ENCODE assay signal across 1 cellular context in genomic region chr19:3243851-3244700, GRCh38.
TF ChIP-seq lines count a peak whose summit lies in the region.

No MANE protein-coding gene starts in this region.

TF ChIP-seq in HepG2, 621 proteins besides CTCF, POLR2A, EP300 and RAD21 (continued from another document and continues in another):
- TF ChIP-seq, protein P1, sequence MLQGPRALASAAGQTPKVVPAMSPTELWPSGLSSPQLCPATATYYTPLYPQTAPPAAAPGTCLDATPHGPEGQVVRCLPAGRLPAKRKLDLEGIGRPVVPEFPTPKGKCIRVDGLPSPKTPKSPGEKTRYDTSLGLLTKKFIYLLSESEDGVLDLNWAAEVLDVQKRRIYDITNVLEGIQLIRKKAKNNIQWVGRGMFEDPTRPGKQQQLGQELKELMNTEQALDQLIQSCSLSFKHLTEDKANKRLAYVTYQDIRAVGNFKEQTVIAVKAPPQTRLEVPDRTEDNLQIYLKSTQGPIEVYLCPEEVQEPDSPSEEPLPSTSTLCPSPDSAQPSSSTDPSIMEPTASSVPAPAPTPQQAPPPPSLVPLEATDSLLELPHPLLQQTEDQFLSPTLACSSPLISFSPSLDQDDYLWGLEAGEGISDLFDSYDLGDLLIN (CRISPR knock-in tag; IDR thresholded peaks at IDR 0.05; ENCODE audit: borderline replicate concordance), result no peak
- TF ChIP-seq ZNF607 (CRISPR knock-in tag; IDR thresholded peaks at IDR 0.05; ENCODE audit: borderline replicate concordance) (no peak), ZNF549 (CRISPR knock-in tag; IDR thresholded peaks at IDR 0.05) (no peak), ZEB1 (IDR thresholded peaks at IDR 0.05; ENCODE audit: insufficient replicate concordance, low read depth) (no peak), ZBTB3 (CRISPR knock-in tag; IDR thresholded peaks at IDR 0.05; ENCODE audit: borderline replicate concordance, low read depth) (no peak), ZNF552 (CRISPR knock-in tag; IDR thresholded peaks at IDR 0.05; ENCODE audit: borderline replicate concordance) (no peak), MIER3 (CRISPR knock-in tag; IDR thresholded peaks at IDR 0.05; ENCODE audit: borderline replicate concordance) (no peak), BHLHE40 (IDR thresholded peaks at IDR 0.05; ENCODE audit: low read length) (no peak), KDM1A (CRISPR knock-in tag; IDR thresholded peaks at IDR 0.05) (no peak), GTF2F1 (IDR thresholded peaks at IDR 0.05; ENCODE audit: low read length) (no peak), KMT2B (CRISPR knock-in tag; IDR thresholded peaks at IDR 0.05) (peak; percentile 66; the same call in 1 of the 2 replicates), ZNF337 (CRISPR knock-in tag; IDR thresholded peaks at IDR 0.05; ENCODE audit: borderline replicate concordance, low read depth) (no peak), EHMT2 (IDR thresholded peaks at IDR 0.05; ENCODE audit: borderline replicate concordance, low read depth, low read length) (peak; percentile 98), ZNF564 (CRISPR knock-in tag; IDR thresholded peaks at IDR 0.05) (no peak), ZNF652 (CRISPR knock-in tag; IDR thresholded peaks at IDR 0.05; ENCODE audit: borderline replicate concordance, low read depth) (no peak), ZNF329 (CRISPR knock-in tag; IDR thresholded peaks at IDR 0.05; ENCODE audit: low read depth) (no peak), ZBTB1 (CRISPR knock-in tag; IDR thresholded peaks at IDR 0.05; ENCODE audit: borderline replicate concordance) (no peak), CENPT (CRISPR knock-in tag; IDR thresholded peaks at IDR 0.05; ENCODE audit: low read depth) (0 out of 2 replicates have a peak, but pooled peaks have one; percentile 37), GPN1 (CRISPR knock-in tag; IDR thresholded peaks at IDR 0.05; ENCODE audit: borderline replicate concordance) (no peak; the same call in 1 of the 2 replicates), SALL1 (CRISPR knock-in tag; IDR thresholded peaks at IDR 0.05) (peak; percentile 85), SRF (IDR thresholded peaks at IDR 0.05; ENCODE audit: low read depth, low read length) (no peak), KDM5B (CRISPR knock-in tag; IDR thresholded peaks at IDR 0.05; ENCODE audit: borderline replicate concordance) (no peak; the same call in 1 of the 2 replicates), NCOA2 (CRISPR knock-in tag; IDR thresholded peaks at IDR 0.05) (0 out of 2 replicates have a peak, but pooled peaks have one; percentile 49), ZNF256 (CRISPR knock-in tag; conservative IDR thresholded peaks at IDR 0.05) (0 out of 2 replicates have a peak, but pooled peaks have one; percentile 37), ZNF724P (CRISPR knock-in tag; IDR thresholded peaks at IDR 0.05; ENCODE audit: borderline replicate concordance) (no peak), PHB2 (IDR thresholded peaks at IDR 0.05; ENCODE audit: partially characterized antibody) (no peak), ZNF432 (CRISPR knock-in tag; IDR thresholded peaks at IDR 0.05; ENCODE audit: borderline replicate concordance) (no peak), THAP9 (CRISPR knock-in tag; IDR thresholded peaks at IDR 0.05; ENCODE audit: borderline replicate concordance) (no peak), SP5 (CRISPR knock-in tag; IDR thresholded peaks at IDR 0.05; ENCODE audit: borderline replicate concordance, low read depth) (no peak), ZNF570 (CRISPR knock-in tag; IDR thresholded peaks at IDR 0.05; ENCODE audit: borderline replicate concordance) (no peak), ZBED4 (CRISPR knock-in tag; IDR thresholded peaks at IDR 0.05; ENCODE audit: borderline replicate concordance) (no peak), ZFP62 (CRISPR knock-in tag; IDR thresholded peaks at IDR 0.05) (no peak), MTERF4 (CRISPR knock-in tag; IDR thresholded peaks at IDR 0.05) (no peak), ETV5 (CRISPR knock-in tag; IDR thresholded peaks at IDR 0.05; ENCODE audit: borderline replicate concordance) (no peak), PATZ1 (CRISPR knock-in tag; IDR thresholded peaks at IDR 0.05) (no peak), ZNF777 (CRISPR knock-in tag; IDR thresholded peaks at IDR 0.05) (no peak), MED8 (CRISPR knock-in tag; IDR thresholded peaks at IDR 0.05; ENCODE audit: insufficient replicate concordance) (no peak), PITX1 (CRISPR knock-in tag; IDR thresholded peaks at IDR 0.05) (no peak)
- TF ChIP-seq, protein P2, sequence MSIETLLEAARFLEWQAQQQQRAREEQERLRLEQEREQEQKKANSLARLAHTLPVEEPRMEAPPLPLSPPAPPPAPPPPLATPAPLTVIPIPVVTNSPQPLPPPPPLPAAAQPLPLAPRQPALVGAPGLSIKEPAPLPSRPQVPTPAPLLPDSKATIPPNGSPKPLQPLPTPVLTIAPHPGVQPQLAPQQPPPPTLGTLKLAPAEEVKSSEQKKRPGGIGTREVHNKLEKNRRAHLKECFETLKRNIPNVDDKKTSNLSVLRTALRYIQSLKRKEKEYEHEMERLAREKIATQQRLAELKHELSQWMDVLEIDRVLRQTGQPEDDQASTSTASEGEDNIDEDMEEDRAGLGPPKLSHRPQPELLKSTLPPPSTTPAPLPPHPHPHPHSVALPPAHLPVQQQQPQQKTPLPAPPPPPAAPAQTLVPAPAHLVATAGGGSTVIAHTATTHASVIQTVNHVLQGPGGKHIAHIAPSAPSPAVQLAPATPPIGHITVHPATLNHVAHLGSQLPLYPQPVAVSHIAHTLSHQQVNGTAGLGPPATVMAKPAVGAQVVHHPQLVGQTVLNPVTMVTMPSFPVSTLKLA (IDR thresholded peaks at IDR 0.05), result 0 out of 2 replicates have a peak, but pooled peaks have one; percentile 27
- TF ChIP-seq, protein P3, sequence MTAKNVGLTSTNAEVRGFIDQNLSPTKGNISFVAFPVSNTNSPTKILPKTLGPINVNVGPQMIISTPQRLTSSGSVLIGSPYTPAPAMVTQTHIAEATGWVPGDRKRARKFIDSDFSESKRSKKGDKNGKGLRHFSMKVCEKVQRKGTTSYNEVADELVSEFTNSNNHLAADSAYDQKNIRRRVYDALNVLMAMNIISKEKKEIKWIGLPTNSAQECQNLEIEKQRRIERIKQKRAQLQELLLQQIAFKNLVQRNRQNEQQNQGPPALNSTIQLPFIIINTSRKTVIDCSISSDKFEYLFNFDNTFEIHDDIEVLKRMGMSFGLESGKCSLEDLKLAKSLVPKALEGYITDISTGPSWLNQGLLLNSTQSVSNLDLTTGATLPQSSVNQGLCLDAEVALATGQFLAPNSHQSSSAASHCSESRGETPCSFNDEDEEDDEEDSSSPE (CRISPR knock-in tag; IDR thresholded peaks at IDR 0.05), result no peak
- TF ChIP-seq, protein P4, sequence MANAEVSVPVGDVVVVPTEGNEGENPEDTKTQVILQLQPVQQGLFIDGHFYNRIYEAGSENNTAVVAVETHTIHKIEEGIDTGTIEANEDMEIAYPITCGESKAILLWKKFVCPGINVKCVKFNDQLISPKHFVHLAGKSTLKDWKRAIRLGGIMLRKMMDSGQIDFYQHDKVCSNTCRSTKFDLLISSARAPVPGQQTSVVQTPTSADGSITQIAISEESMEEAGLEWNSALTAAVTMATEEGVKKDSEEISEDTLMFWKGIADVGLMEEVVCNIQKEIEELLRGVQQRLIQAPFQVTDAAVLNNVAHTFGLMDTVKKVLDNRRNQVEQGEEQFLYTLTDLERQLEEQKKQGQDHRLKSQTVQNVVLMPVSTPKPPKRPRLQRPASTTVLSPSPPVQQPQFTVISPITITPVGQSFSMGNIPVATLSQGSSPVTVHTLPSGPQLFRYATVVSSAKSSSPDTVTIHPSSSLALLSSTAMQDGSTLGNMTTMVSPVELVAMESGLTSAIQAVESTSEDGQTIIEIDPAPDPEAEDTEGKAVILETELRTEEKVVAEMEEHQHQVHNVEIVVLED (CRISPR knock-in tag; IDR thresholded peaks at IDR 0.05; ENCODE audit: borderline replicate concordance), result no peak
- TF ChIP-seq, protein P5, sequence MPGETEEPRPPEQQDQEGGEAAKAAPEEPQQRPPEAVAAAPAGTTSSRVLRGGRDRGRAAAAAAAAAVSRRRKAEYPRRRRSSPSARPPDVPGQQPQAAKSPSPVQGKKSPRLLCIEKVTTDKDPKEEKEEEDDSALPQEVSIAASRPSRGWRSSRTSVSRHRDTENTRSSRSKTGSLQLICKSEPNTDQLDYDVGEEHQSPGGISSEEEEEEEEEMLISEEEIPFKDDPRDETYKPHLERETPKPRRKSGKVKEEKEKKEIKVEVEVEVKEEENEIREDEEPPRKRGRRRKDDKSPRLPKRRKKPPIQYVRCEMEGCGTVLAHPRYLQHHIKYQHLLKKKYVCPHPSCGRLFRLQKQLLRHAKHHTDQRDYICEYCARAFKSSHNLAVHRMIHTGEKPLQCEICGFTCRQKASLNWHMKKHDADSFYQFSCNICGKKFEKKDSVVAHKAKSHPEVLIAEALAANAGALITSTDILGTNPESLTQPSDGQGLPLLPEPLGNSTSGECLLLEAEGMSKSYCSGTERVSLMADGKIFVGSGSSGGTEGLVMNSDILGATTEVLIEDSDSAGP (CRISPR knock-in tag; IDR thresholded peaks at IDR 0.05; ENCODE audit: borderline replicate concordance), result no peak
- TF ChIP-seq, protein P6, sequence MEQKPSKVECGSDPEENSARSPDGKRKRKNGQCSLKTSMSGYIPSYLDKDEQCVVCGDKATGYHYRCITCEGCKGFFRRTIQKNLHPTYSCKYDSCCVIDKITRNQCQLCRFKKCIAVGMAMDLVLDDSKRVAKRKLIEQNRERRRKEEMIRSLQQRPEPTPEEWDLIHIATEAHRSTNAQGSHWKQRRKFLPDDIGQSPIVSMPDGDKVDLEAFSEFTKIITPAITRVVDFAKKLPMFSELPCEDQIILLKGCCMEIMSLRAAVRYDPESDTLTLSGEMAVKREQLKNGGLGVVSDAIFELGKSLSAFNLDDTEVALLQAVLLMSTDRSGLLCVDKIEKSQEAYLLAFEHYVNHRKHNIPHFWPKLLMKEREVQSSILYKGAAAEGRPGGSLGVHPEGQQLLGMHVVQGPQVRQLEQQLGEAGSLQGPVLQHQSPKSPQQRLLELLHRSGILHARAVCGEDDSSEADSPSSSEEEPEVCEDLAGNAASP (CRISPR knock-in tag; IDR thresholded peaks at IDR 0.05; ENCODE audit: borderline replicate concordance), result no peak
